Comparison of ENCODE assay signal across 22 cellular contexts in the genomic region with DNA sequence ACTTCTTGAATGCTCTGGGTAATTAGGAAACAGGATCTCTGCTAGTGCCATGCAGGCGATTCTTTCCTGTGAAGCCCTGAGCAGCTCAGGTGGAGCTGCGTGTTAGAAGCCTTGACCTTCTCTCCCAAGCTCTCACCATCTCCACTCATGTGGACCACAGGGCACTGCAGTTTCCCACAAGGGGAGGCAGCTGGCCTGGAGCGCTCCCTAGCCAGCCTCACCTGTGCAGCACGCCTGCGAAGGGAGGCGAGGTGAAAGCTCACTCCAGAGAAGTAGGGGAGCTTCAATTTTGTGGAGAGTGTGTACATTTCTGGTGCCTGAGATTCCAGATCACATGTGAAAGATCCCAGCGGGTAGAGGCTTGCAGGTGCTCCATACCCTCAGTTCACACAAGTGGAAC.
"Had no signal": no experiment of that assay in that cellular context is flagged by ENCODE, and none has a peak within 500 bp of the region (broad histone marks: within the 10 kb centered on the region; RNA-seq: fewer than 3 reads in every experiment).

No MANE protein-coding gene starts in this region.

- H3K4me1 Mint-ChIP-seq: mesothelial cell of epicardium; stimulated activated naive CD8-positive, alpha-beta T cell treated with anti-CD3 and anti-CD28 coated beads, Interleukin-15, amount 100 ng/mL, for 72 hours had no signal

- H3K27me3 ChIP-seq: dorsolateral prefrontal cortex, left lung, neutrophil, pancreas, right lobe of liver, suprapubic skin had no signal

- H3K4me3 Mint-ChIP-seq: mesothelial cell of epicardium; naive thymus-derived CD8-positive, alpha-beta T cell; stimulated activated naive CD8-positive, alpha-beta T cell treated with anti-CD3 and anti-CD28 coated beads, Interleukin-15, amount 100 ng/mL, for 72 hours had no signal

- H3K4me3 ChIP-seq: dorsolateral prefrontal cortex, left lung, pancreas, right lobe of liver, suprapubic skin had no signal

- FAIRE-seq: colon, frontal cortex, keratinocyte, pancreas, small intestine had no signal

- H3K9me3 Mint-ChIP-seq: mesothelial cell of epicardium; naive thymus-derived CD8-positive, alpha-beta T cell; stimulated activated naive CD8-positive, alpha-beta T cell treated with anti-CD3 and anti-CD28 coated beads, Interleukin-15, amount 100 ng/mL, for 72 hours had no signal

- H3K27ac Mint-ChIP-seq: mesothelial cell of epicardium; progenitor cell of endocrine pancreas; stimulated activated naive CD8-positive, alpha-beta T cell treated with anti-CD3 and anti-CD28 coated beads, Interleukin-15, amount 100 ng/mL, for 72 hours had no signal

- DNase-seq: dorsolateral prefrontal cortex; effector CD4-positive, alpha-beta T cell; mesenchymal stem cell; naive thymus-derived CD8-positive, alpha-beta T cell; small intestine; stimulated activated CD4-positive, alpha-beta T cell treated with anti-CD3 and anti-CD28 coated beads, Interleukin-12 subunit alpha, Interleukin-12 subunit beta, amount 100 ng/mL, for 4 hours; stimulated activated CD4-positive, alpha-beta T cell treated with anti-CD3 and anti-CD28 coated beads, Interleukin-1b, Interleukin-23, amount 100 ng/mL, for 48 hours; stimulated activated CD4-positive, alpha-beta T cell treated with anti-CD3 and anti-CD28 coated beads, Interleukin-4, amount 100 ng/mL, for 1 hour; stimulated activated CD8-positive, alpha-beta memory T cell treated with anti-CD3 and anti-CD28 coated beads, Interleukin-4, amount 100 ng/mL, for 48 hours; stimulated activated naive CD4-positive, alpha-beta T cell; stimulated activated naive CD8-positive, alpha-beta T cell treated with anti-CD3 and anti-CD28 coated beads, Interleukin-15, amount 100 ng/mL, for 72 hours; trophoblast cell had no signal

- H3K4me1 ChIP-seq: pancreas, right lobe of liver, suprapubic skin had no signal

- H3K9me3 ChIP-seq: left lung, neutrophil, pancreas, right lobe of liver, suprapubic skin had no signal

- ATAC-seq: left lung; naive thymus-derived CD8-positive, alpha-beta T cell; pancreas; right lobe of liver; stimulated activated naive CD8-positive, alpha-beta T cell treated with anti-CD3 and anti-CD28 coated beads, Interleukin-15, amount 100 ng/mL, for 72 hours had no signal

- H3K27ac ChIP-seq: dorsolateral prefrontal cortex, left lung, neutrophil, pancreas, right lobe of liver, suprapubic skin had no signal

- H3K27me3 Mint-ChIP-seq: naive thymus-derived CD8-positive, alpha-beta T cell; progenitor cell of endocrine pancreas; stimulated activated naive CD8-positive, alpha-beta T cell treated with anti-CD3 and anti-CD28 coated beads, Interleukin-15, amount 100 ng/mL, for 72 hours had no signal
